In the genomic region with DNA sequence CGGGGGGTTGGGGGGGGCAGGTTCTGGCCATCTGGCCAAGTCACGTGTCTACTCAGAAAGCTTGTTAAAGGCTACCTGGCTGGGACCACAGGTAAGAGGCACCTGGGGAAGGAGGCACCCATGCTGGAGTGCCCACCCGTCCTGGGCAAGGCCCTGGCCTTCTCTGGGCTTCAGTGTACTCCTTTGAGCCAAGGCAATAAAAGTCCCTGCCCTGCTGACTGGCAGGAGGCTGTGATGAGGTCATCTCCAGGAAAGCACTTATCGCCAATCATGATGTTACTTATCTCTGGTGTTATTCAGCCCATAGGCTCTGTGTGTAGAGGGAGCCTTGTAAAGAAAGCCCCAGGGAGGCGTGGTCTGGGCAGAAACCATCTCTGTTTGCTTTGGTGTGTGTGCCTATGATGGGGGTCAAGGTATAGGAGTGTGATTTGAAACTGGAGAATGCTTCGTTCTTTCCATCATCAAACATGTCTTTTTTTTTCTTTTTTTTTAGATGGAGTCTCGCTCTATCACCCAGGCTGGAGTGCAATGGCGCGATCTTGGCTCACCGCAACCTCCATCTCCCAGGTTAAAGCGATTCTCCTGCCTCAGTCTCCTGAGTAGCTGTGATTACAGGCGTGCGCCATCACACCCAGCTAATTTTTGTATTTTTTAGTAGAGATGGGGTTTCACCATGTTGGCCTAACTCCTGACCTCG, we compare ENCODE assay signal across 1 cellular context.
A peak's percentile ranks its signal among the peaks of the same experiment; 100 is the strongest.
TF ChIP-seq lines count a peak whose summit lies in the region.

No MANE protein-coding gene starts in this region.

TF ChIP-seq in SK-N-SH, 30 proteins besides CTCF, POLR2A, EP300 and RAD21 (continued from another document):
- TF ChIP-seq FOSL2 (IDR thresholded peaks at IDR 0.05; ENCODE audit: borderline replicate concordance, low read depth) (no peak; the same call in 1 of the 2 replicates), MXI1 (IDR thresholded peaks at IDR 0.05; ENCODE audit: low read depth, low read length) (peak; percentile 52; the same call in 1 of the 2 replicates), RFX5 (IDR thresholded peaks at IDR 0.05; ENCODE audit: low read length) (0 out of 2 replicates have a peak, but pooled peaks have one; percentile 32), FOXM1 (IDR thresholded peaks at IDR 0.05; ENCODE audit: low read depth) (no peak), GATA2 (CRISPR knock-in tag; IDR thresholded peaks at IDR 0.05) (peak; percentile 78), TEAD4 (IDR thresholded peaks at IDR 0.05; ENCODE audit: borderline replicate concordance, insufficient read depth) (no peak), MAX (IDR thresholded peaks at IDR 0.05; ENCODE audit: low read depth) (peak; percentile 39; the same call in 1 of the 2 replicates)
